21 cellular contexts compared by ENCODE assay signal in the genomic region with DNA sequence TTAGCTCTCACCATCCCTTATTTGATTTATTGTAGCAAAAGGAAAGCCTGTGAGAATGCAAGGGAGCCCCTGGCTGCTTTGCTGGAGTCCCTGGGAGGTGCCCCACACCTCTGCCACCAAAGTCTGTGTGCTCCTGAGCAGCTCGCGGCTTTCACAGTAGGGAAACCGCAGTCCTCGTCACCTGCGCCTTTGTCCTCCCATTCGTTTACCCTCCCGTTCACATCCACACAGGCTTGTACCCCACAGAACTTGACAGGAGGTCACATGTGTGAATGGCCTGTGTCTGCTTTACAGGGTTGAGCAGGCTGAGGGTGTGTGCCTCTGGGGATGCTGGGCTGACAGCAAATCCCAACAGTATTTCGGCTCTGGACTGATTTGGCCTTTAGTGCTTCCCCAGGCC.
"Had no signal": no experiment of that assay in that cellular context is flagged by ENCODE, and none has a peak within 500 bp of the region (broad histone marks: within the 10 kb centered on the region; RNA-seq: fewer than 3 reads in every experiment).

No MANE protein-coding gene starts in this region.

- H3K4me3 ChIP-seq: breast epithelium, gastroesophageal sphincter, hepatocyte, right lobe of liver, skin epidermis, thoracic aorta, vagina had no signal

- H3K79me2 ChIP-seq: hepatocyte had no signal

- H3K4me2 ChIP-seq: hepatocyte had no signal

- H3K9me3 ChIP-seq: breast epithelium, gastroesophageal sphincter, right lobe of liver, thoracic aorta, vagina had no signal

- H2AFZ ChIP-seq: hepatocyte had no signal

- H3K27me3 ChIP-seq: breast epithelium, gastroesophageal sphincter, hepatocyte, right lobe of liver, vagina had no signal

- H3K36me3 ChIP-seq: breast epithelium, right lobe of liver, vagina had no signal

- H3K4me1 ChIP-seq: breast epithelium, gastroesophageal sphincter, right lobe of liver, vagina had no signal

- DNase-seq: activated CD4-positive, alpha-beta T cell treated with anti-CD3 and anti-CD28 coated beads for 1 hour; activated CD8-positive, alpha-beta memory T cell treated with anti-CD3 and anti-CD28 coated beads, Interleukin-2, amount 10 ng/mL, durations not matched to agents 7 days and 5 days; activated CD8-positive, alpha-beta T cell treated with anti-CD3 and anti-CD28 coated beads, Interleukin-2, amount 10 ng/mL, durations not matched to agents 7 days and 5 days; activated naive CD4-positive, alpha-beta T cell; activated T-cell treated with anti-CD3 and anti-CD28 coated beads, Interleukin-2, amount 50 U/mL, for 48 hours; effector memory CD4-positive, alpha-beta T cell; erythroblast; kidney; naive thymus-derived CD4-positive, alpha-beta T cell; right lobe of liver; stimulated activated CD4-positive, alpha-beta T cell treated with anti-CD3 and anti-CD28 coated beads, Interleukin-12 subunit alpha, Interleukin-12 subunit beta, amount 100 ng/mL, for 4 hours; stimulated activated CD4-positive, alpha-beta T cell treated with anti-CD3 and anti-CD28 coated beads, Interleukin-4, amount 100 ng/mL, for 1 hour; stimulated activated naive CD8-positive, alpha-beta T cell treated with anti-CD3 and anti-CD28 coated beads, Interleukin-15, Interleukin-2, amounts not matched to agents 100 U/mL and 50 U/mL, for 24 hours; T-helper 17 cell; T1000 had no signal

- H3K27ac ChIP-seq: breast epithelium, gastroesophageal sphincter, hepatocyte, right lobe of liver, skin epidermis, thoracic aorta, vagina had no signal
